1 cellular context compared by ENCODE assay signal in genomic region chr1:99851850-99852454, GRCh38.
TF ChIP-seq lines count a peak whose summit lies in the region.

No MANE protein-coding gene starts in this region.

TF ChIP-seq in WTC11, 78 proteins besides CTCF, POLR2A, EP300 and RAD21 (continued from another document):
- TF ChIP-seq ZNF425 (CRISPR knock-in tag; conservative IDR thresholded peaks at IDR 0.05) (no peak), PRRX2 (CRISPR knock-in tag; IDR thresholded peaks at IDR 0.05) (no peak)
